ENCODE assay signal across 8 cellular contexts in genomic region chr2:28394331-28394877, GRCh38. TPM values are rescaled to one million over a fixed set of nuclear protein-coding genes. Genes with fewer than 3 reads are reported as not detected.
DNase-seq lines count a peak whose midpoint lies in the region; ATAC-seq and TF ChIP-seq lines count a peak whose summit lies in the region.

No MANE protein-coding gene starts in this region.

- CTCF ChIA-PET in GM10248 (lab: Yijun Ruan, JAX) = no interaction called here

- peaks cover 11% of the 10 kb centered on the region; the same call in 1 of the 2 replicates for H4K20me1 ChIP-seq in DND-41 (ENCODE audit: insufficient read depth, low read length)

- H3K9ac ChIP-seq in DND-41 (ENCODE audit: low read depth, low read length) = peak overlapping the region; percentile 36; the same call in 1 of the 2 replicates

- peaks cover 7% of the 10 kb centered on the region; the same call in 1 of the 2 replicates for H3K79me2 ChIP-seq in DND-41 (ENCODE audit: insufficient read depth, low read length)

- no peak for TF ChIP-seq CTCF in DND-41 (IDR thresholded peaks at IDR 0.05; ENCODE audit: borderline replicate concordance, extremely low read depth, low read length, poor library complexity, severe bottlenecking)
- no peak for TF ChIP-seq CTCF in GM10248 (IDR thresholded peaks at IDR 0.05; ENCODE audit: control extremely low read depth, extremely low read depth, low read depth, missing control alignments)

- no peak for ATAC-seq in DND-41 (ENCODE audit: insufficient read depth, low read depth)
- ATAC-seq in naive thymus-derived CD8-positive, alpha-beta T cell = no peak
- no peak for ATAC-seq in HG03139 (IDR thresholded peaks at IDR 0.05; ENCODE audit: unreplicated experiment)
- ATAC-seq in HG02970 (IDR thresholded peaks at IDR 0.05; ENCODE audit: low FRiP score, unreplicated experiment) = no peak
- no peak for ATAC-seq in HG03521 (IDR thresholded peaks at IDR 0.05; ENCODE audit: unreplicated experiment)

- POLR2A ChIA-PET in naive thymus-derived CD8-positive, alpha-beta T cell (lab: Charles Lee) = no interaction called here
- POLR2A ChIA-PET in GM10248 (lab: Yijun Ruan, JAX) = no interaction called here

- peak overlapping the region in 1 of 2 experiments; percentile 69; a peak in 2 of 4 replicates for H3K4me3 ChIP-seq in DND-41 (ENCODE audit: low read depth in 1 of 2, low read length in 2 of 2)

- H3K9me3 ChIP-seq in DND-41 (ENCODE audit: insufficient read depth, low read length, severe bottlenecking) = no peaks in the 10 kb centered on the region

- peak overlapping the region in 7 of 10 donors; percentile 75 to 86 (median 79) for H3K27ac Mint-ChIP-seq in naive thymus-derived CD8-positive, alpha-beta T cell

- DNase-seq in DND-41 (no peak), NCI-H748 treated with DMSO at 0.1 percent for 48 hours (lab: John Stamatoyannopoulos, UW) (peak; percentile 18), epithelial cell of prostate (ENCODE audit: low read depth, low spot score) (no peak), GM10248 (ENCODE audit: extremely low spot score) (no peak)
- no peak for DNase-seq in naive thymus-derived CD8-positive, alpha-beta T cell

- peaks cover 0 to 2% (median 0%) of the 10 kb centered on the region in 3 donors for H3K36me3 Mint-ChIP-seq in naive thymus-derived CD8-positive, alpha-beta T cell

- H3K9me3 Mint-ChIP-seq in naive thymus-derived CD8-positive, alpha-beta T cell = peaks cover 0 to 1% (median 0%) of the 10 kb centered on the region in 9 donors

- H3K4me3 Mint-ChIP-seq in naive thymus-derived CD8-positive, alpha-beta T cell = no peak overlapping the region

- H2AFZ ChIP-seq in DND-41 (ENCODE audit: low read depth, low read length) = no peak overlapping the region

- H3K4me1 ChIP-seq in DND-41 (ENCODE audit: insufficient read depth, low read length) = peaks cover 48% of the 10 kb centered on the region

- H3K27ac ChIP-seq in DND-41 (ENCODE audit: low read length) (no peak overlapping the region), epithelial cell of prostate (peak overlapping the region; percentile 99)

- peaks cover 13 to 40% (median 21%) of the 10 kb centered on the region in 4 donors for H3K4me1 Mint-ChIP-seq in naive thymus-derived CD8-positive, alpha-beta T cell

- H3K4me2 ChIP-seq in DND-41 (ENCODE audit: insufficient read depth, low read length) = peak overlapping the region; percentile 96

- no peaks in the 10 kb centered on the region for H3K36me3 ChIP-seq in DND-41 (ENCODE audit: insufficient read depth, low read length)

- H3K27me3 Mint-ChIP-seq in naive thymus-derived CD8-positive, alpha-beta T cell = peaks cover 0 to 2% (median 0%) of the 10 kb centered on the region in 5 donors

- peaks cover 10% of the 10 kb centered on the region for H3K27me3 ChIP-seq in DND-41 (ENCODE audit: insufficient read depth, low read length, poor library complexity)

RNA-seq across cellular contexts. Expression of gene FOSL2, which starts 1.7 kb away (rescaled TPM):
- 1 to 10 TPM; 1.2 to 1.6 TPM for total RNA-seq in naive thymus-derived CD8-positive, alpha-beta T cell
- polyA plus RNA-seq in naive thymus-derived CD8-positive, alpha-beta T cell = 1 to 10 TPM in 1 of 3 donors, under 1 TPM in 2; 0.46 to 6.5 (median 0.85) TPM
